In the genomic region with DNA sequence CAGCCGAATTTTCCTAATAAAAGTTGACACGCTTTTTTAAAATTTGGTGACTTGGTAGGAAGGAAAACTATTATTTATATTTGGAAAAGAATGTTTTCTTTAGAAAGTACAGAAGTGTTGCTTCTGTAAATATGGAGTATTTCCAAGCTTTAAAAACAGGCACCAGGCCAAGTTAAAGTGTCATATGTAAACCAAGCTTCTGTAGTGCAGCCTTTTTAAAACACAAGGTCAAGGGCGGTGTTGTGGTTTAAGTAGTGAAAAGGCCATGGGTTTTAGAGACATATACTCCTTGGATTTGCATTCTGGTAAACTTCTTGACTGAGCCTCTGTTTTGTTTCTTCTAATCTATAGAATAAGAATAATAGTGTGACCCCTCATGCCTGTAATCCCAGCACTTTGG, we compare ENCODE assay signal across 21 cellular contexts.
DNase-seq lines count a peak whose midpoint lies in the region; ATAC-seq, FAIRE-seq and TF ChIP-seq lines count a peak whose summit lies in the region.
"Had no signal": no experiment of that assay in that cellular context is flagged by ENCODE, and none has a peak within 500 bp of the region (broad histone marks: within the 10 kb centered on the region; RNA-seq: fewer than 3 reads in every experiment).

No MANE protein-coding gene starts in this region.

- POLR2A ChIA-PET in endothelial cell of umbilical vein (lab: Charles Lee) = no interaction called here

- H3K36me3 ChIP-seq in left ventricle myocardium inferior (peaks cover 2% of the 10 kb centered on the region), endothelial cell of umbilical vein (ENCODE audit: control insufficient read depth in 2 of 2, extremely low read depth in 1 of 2, insufficient read depth in 2 of 2, low read length in 2 of 2) (no peaks in the 10 kb centered on the region), right lobe of liver (no peaks in the 10 kb centered on the region)
- H3K36me3 ChIP-seq: Peyer's patch had no signal

- BruUV-seq in endothelial cell of umbilical vein (replicated peaks; lab: Mats Ljungman, UMichigan) = no TSS peak

- no peak overlapping the region for H3K9ac ChIP-seq in endothelial cell of umbilical vein (replicated peaks; ENCODE audit: extremely low read depth, insufficient read depth, low read length)

- intact Hi-C loops in left ventricle myocardium superior (cut with micrococcal nuclease) (no loop called here), left ventricle myocardium inferior (cut with micrococcal nuclease) (no loop called here), endothelial cell of umbilical vein (cut with micrococcal nuclease) (no loop called here), right lobe of liver (cut with DNase I) (no loop called here)

- H3K9me3 ChIP-seq in left ventricle myocardium inferior (replicated peaks) = peaks cover 5% of the 10 kb centered on the region
- no peaks in the 10 kb centered on the region for H3K9me3 ChIP-seq in endothelial cell of umbilical vein (replicated peaks; ENCODE audit: control insufficient read depth, insufficient read depth, low read length)
- H3K9me3 ChIP-seq in right lobe of liver = peaks cover 0 to 3% (median 0%) of the 10 kb centered on the region in 4 donors
- H3K9me3 ChIP-seq: Peyer's patch had no signal

- TF ChIP-seq POLR2A in endothelial cell of umbilical vein (IDR thresholded peaks at IDR 0.05; ENCODE audit: low read depth, low read length) = no peak
- TF ChIP-seq POLR2A in right lobe of liver (IDR thresholded peaks at IDR 0.05) = no peak

- H3K27me3 ChIP-seq in left ventricle myocardium inferior (ENCODE audit: low read depth) (no peaks in the 10 kb centered on the region), endothelial cell of umbilical vein (ENCODE audit: control insufficient read depth in 2 of 2, insufficient read depth in 2 of 2, low read length in 2 of 2) (no peaks in the 10 kb centered on the region), right lobe of liver (no peaks in the 10 kb centered on the region)
- H3K27me3 ChIP-seq: Peyer's patch had no signal

- dilution Hi-C loops in endothelial cell of umbilical vein (cut with MboI; ENCODE audit: extremely low pct_ligation_motif_present, low sequenced_read_pairs) = no loop called here

- DNase-seq in left ventricle myocardium superior = no peak
- DNase-seq in left ventricle myocardium inferior = no peak
- peak; percentile 65 for DNase-seq in endothelial cell of umbilical vein (ENCODE audit: low read depth, low spot score)
- no peak for DNase-seq in right lobe of liver
- no peak for DNase-seq in hippocampal formation (lab: John Stamatoyannopoulos, UW)
- DNase-seq in HuH-7 (ENCODE audit: low spot score) = no peak
- DNase-seq: CD4-positive, CD25-positive, alpha-beta regulatory T cell; DMS79 treated with DMSO at 0.1 percent for 48 hours; H7; Karpas-422; NCI-H1417; NCI-H2171 treated with DMSO at 0.1 percent for 48 hours; Peyer's patch; stimulated activated naive CD4-positive, alpha-beta T cell had no signal

- H3K79me2 ChIP-seq in endothelial cell of umbilical vein (ENCODE audit: control insufficient read depth, insufficient read depth, low read length) = no peaks in the 10 kb centered on the region

- H3K27ac ChIP-seq in left ventricle myocardium inferior (replicated peaks) (no peak overlapping the region), endothelial cell of umbilical vein (ENCODE audit: insufficient read depth, low read depth, low read length) (no peak overlapping the region), right lobe of liver (no peak overlapping the region)
- H3K27ac ChIP-seq: Peyer's patch had no signal

- TF ChIP-seq CTCF in left ventricle myocardium inferior (IDR thresholded peaks at IDR 0.05; ENCODE audit: borderline replicate concordance) = no peak
- TF ChIP-seq CTCF in endothelial cell of umbilical vein (IDR thresholded peaks at IDR 0.05; ENCODE audit: extremely low read depth in 1 of 2, insufficient read depth in 1 of 2, low read depth in 1 of 2, low read length in 2 of 2) = no peak
- no peak for TF ChIP-seq CTCF in right lobe of liver (IDR thresholded peaks at IDR 0.05)

- no peaks in the 10 kb centered on the region for H4K20me1 ChIP-seq in endothelial cell of umbilical vein (replicated peaks; ENCODE audit: control insufficient read depth, extremely low read depth, insufficient read depth, low read length)

- peak; percentile 67 for FAIRE-seq in endothelial cell of umbilical vein (lab: Jason Lieb, UNC)
- FAIRE-seq: GM18507, TTC549 had no signal

- 41% methylated on average over 3 of the region's 3 CpGs for WGBS in right lobe of liver (ENCODE audit: insufficient coverage, low coverage, low lambda C conversion rate, missing lambda C conversion rate)

- no peak overlapping the region for H3K4me2 ChIP-seq in endothelial cell of umbilical vein (ENCODE audit: insufficient read depth, low read length)

- CTCF ChIA-PET in endothelial cell of umbilical vein (lab: Charles Lee) = interaction anchor here (1.0 to 1.4 kb wide), 5 partner anchors 8 to 307 kb away, joined by 3 to 6 read pairs (median 4); no protein-coding TSS in a partner anchor

- H3K9me1 ChIP-seq in endothelial cell of umbilical vein (replicated peaks; ENCODE audit: control insufficient read depth, extremely low read depth, insufficient read depth, low read length) = no peaks in the 10 kb centered on the region

- no peak overlapping the region for H3K4me3 ChIP-seq in left ventricle myocardium inferior
- no peak overlapping the region for H3K4me3 ChIP-seq in endothelial cell of umbilical vein (replicated peaks in 1 of 3; ENCODE audit: insufficient read depth in 1 of 3, low read depth in 1 of 3, low read length in 3 of 3)
- no peak overlapping the region for H3K4me3 ChIP-seq in right lobe of liver
- H3K4me3 ChIP-seq: lung, Peyer's patch had no signal

- H3K4me1 ChIP-seq in left ventricle myocardium inferior (peaks cover 20% of the 10 kb centered on the region), endothelial cell of umbilical vein (ENCODE audit: control insufficient read depth, extremely low read depth, insufficient read depth, low read length) (peaks cover 2% of the 10 kb centered on the region), right lobe of liver (peaks cover 0 to 34% (median 15%) of the 10 kb centered on the region in 4 donors)

- H2AFZ ChIP-seq in endothelial cell of umbilical vein (ENCODE audit: low read depth, low read length) = no peak overlapping the region

- peak; percentile 68 for ATAC-seq in left ventricle myocardium superior
- peak; percentile 61 to 72 (median 66) for ATAC-seq in right lobe of liver
- ATAC-seq in HG03571 (IDR thresholded peaks at IDR 0.05; ENCODE audit: unreplicated experiment) = no peak
- no peak for ATAC-seq in GM21360 (IDR thresholded peaks at IDR 0.05; ENCODE audit: unreplicated experiment)
- ATAC-seq: activated naive CD4-positive, alpha-beta T cell treated with anti-CD3 and anti-CD28 coated beads, Interleukin-2, amount 50 U/mL, for 72 hours; natural killer cell treated with Interleukin-12 subunit alpha and Interleukin-12 subunit beta and Interleukin-15 and Interleukin-18, amount 100 ng/mL, for 72 hours had no signal

TF ChIP-seq in endothelial cell of umbilical vein, 7 proteins besides CTCF, POLR2A, EP300 and RAD21:
- TF ChIP-seq MYC (IDR thresholded peaks at IDR 0.05; ENCODE audit: low read depth, low read length) (no peak), EZH2 (IDR thresholded peaks at IDR 0.05; ENCODE audit: borderline replicate concordance, low read depth, low read length, severe bottlenecking) (no peak), JUN (IDR thresholded peaks at IDR 0.05; ENCODE audit: borderline replicate concordance, insufficient read depth, insufficient read length, low read depth) (no peak)
TF ChIP-seq in endothelial cell of umbilical vein: peak in this region for 0.

Comparison
In these comparisons a context has a peak if more than half of its experiments do, and no peak if none do; other contexts are left out.
1. ATAC-seq: peak in left ventricle myocardium superior (single experiment) and right lobe of liver (4 of 4); none in HG03571 (single experiment) and GM21360 (single experiment).